In the genomic region with DNA sequence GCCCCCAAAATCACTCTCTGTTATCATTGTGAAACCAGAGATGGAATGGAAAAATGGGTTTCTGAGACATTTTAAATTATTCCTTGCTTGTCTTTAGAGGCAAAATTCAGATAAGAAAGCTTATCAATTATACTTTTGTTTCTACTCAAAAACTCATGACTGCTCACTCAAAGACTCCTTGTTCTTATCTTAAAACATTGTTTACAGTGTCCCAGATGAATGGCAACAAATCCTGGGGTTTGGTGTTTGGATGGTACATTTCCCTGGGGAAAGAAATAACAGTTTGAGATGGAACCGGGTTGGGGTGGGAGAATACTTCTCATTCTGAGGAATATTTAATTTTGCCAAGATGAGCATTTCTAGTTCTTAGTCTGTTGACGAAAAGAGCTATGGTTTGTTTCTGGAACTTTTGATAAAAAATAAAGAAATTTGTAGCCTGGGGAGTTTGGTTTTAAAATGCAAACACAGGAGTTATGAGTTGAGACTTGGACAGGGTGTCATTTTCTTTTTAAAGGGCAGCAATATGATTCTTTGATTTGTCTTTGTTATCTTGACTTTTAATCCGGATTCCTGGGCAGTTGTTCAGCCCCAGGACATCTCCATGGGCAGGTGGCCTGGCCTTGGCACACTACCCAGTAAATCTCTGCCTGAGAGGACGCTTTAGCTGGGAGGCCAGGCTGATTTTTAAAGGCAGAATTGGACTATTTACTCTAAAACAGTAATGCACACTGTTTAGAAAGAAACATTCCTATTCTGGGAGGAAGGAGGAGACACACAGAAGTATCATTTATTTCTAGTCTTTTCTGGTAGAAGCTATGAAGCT, we compare ENCODE assay signal across 11 cellular contexts. TPM values are rescaled to one million over a fixed set of nuclear protein-coding genes. Genes with fewer than 3 reads are reported as not detected.
DNase-seq lines count a peak whose midpoint lies in the region; ATAC-seq and TF ChIP-seq lines count a peak whose summit lies in the region.
"Had no signal": no experiment of that assay in that cellular context is flagged by ENCODE, and none has a peak within 500 bp of the region (broad histone marks: within the 10 kb centered on the region; RNA-seq: fewer than 3 reads in every experiment).

No MANE protein-coding gene starts in this region.

- H3T11ph ChIP-seq in H9 (ENCODE audit: low read length), result no peak overlapping the region

- H2AFZ ChIP-seq in H9 (ENCODE audit: low read length), result no peak overlapping the region

- no peak overlapping the region for H2BK15ac ChIP-seq in H9 (ENCODE audit: low read depth, low read length)

- no peak overlapping the region for H3K9ac ChIP-seq in H9 (ENCODE audit: extremely low read depth, insufficient read length, low read length)
- peak overlapping the region; percentile 82 for H3K9ac ChIP-seq in skeletal muscle satellite cell (ENCODE audit: low read depth, low read length)

- no peak overlapping the region for H3K14ac ChIP-seq in H9 (ENCODE audit: insufficient read depth, low read length)

- no peaks in the 10 kb centered on the region for H3K36me3 ChIP-seq in skeletal muscle satellite cell (ENCODE audit: insufficient read depth, low read length)

- H3K23me2 ChIP-seq in H9 (ENCODE audit: insufficient read length, low read depth, low read length, poor library complexity, severe bottlenecking), result no peaks in the 10 kb centered on the region

- no peak overlapping the region for H4K91ac ChIP-seq in H9 (ENCODE audit: insufficient read length, low read depth, low read length)

- peak overlapping the region in 1 of 2 experiments; percentile 24; a peak in 3 of 5 replicates for H3K4me3 Mint-ChIP-seq in H9
- H3K4me3 Mint-ChIP-seq in WTC11, result peak overlapping the region; percentile 26
- H3K4me3 Mint-ChIP-seq: IgD-negative memory B cell had no signal

- H3K4me1 ChIP-seq in H9 (ENCODE audit: insufficient read depth, low read length) (peaks cover 21% of the 10 kb centered on the region), skeletal muscle satellite cell (ENCODE audit: control insufficient read depth, insufficient read depth, low read length) (peaks cover 82% of the 10 kb centered on the region)

- DNase-seq in H9 (no peak), WTC11 (ENCODE audit: low spot score) (no peak), fibroblast of the conjunctiva (ENCODE audit: low read depth) (peak; percentile 31), COLO668 (lab: John Stamatoyannopoulos, UW; ENCODE audit: unreplicated experiment) (no peak), NOMO-1 treated with dmso at 0.1 percent for 144 hours (lab: John Stamatoyannopoulos, UW; ENCODE audit: unreplicated experiment) (no peak), GF-D8 (lab: John Stamatoyannopoulos, UW) (no peak)
- DNase-seq: activated CD4-positive, alpha-beta T cell treated with anti-CD3 and anti-CD28 coated beads for 1 hour; DMS53 had no signal

- no peaks in the 10 kb centered on the region for H3K27me3 Mint-ChIP-seq in H9 (ENCODE audit: low read depth)
- H3K27me3 Mint-ChIP-seq in WTC11 (ENCODE audit: low read depth), result peaks cover 2% of the 10 kb centered on the region; the same call in 1 of the 2 replicates
- H3K27me3 Mint-ChIP-seq: IgD-negative memory B cell had no signal

- H3K9me3 ChIP-seq in H9 (ENCODE audit: control insufficient read depth, low read depth, low read length), result no peaks in the 10 kb centered on the region
- no peaks in the 10 kb centered on the region for H3K9me3 ChIP-seq in skeletal muscle satellite cell (replicated peaks; ENCODE audit: low read length)

- no peaks in the 10 kb centered on the region for H3K79me2 ChIP-seq in H9 (ENCODE audit: insufficient read depth, low read length)

- no peak overlapping the region for H3K4me3 ChIP-seq in skeletal muscle satellite cell (ENCODE audit: low read length)

- H3K18ac ChIP-seq in H9 (ENCODE audit: insufficient read length, low read depth, low read length), result no peak overlapping the region

- ATAC-seq in WTC11 (no peak), GM18858 (IDR thresholded peaks at IDR 0.05; ENCODE audit: unreplicated experiment) (no peak)

- H3K27ac ChIP-seq in H9 (ENCODE audit: insufficient read length, low read depth, low read length), result no peak overlapping the region

- no peak overlapping the region for H2BK12ac ChIP-seq in H9 (ENCODE audit: insufficient read length, low read depth, low read length)

- H2BK120ac ChIP-seq in H9 (ENCODE audit: low read depth, low read length, poor library complexity, severe bottlenecking), result no peak overlapping the region

- peaks cover 66 to 76% of the 10 kb centered on the region in 2 experiments for H3K4me1 Mint-ChIP-seq in H9
- H3K4me1 Mint-ChIP-seq in WTC11, result peaks cover 67% of the 10 kb centered on the region

- CTCF ChIA-PET in WTC11 (lab: Charles Lee), result interaction anchor here (1.5 to 2.0 kb wide), 2 partner anchors 341 to 544 kb away, joined by 3 to 5 read pairs; no protein-coding TSS in a partner anchor

- POLR2A ChIA-PET in WTC11 (lab: Charles Lee), result no interaction called here

- no peaks in the 10 kb centered on the region for H3K27me3 ChIP-seq in H9 (ENCODE audit: insufficient read depth, low read length)
- H3K27me3 ChIP-seq in skeletal muscle satellite cell (ENCODE audit: control insufficient read depth, insufficient read depth, low read length), result no peaks in the 10 kb centered on the region

- no peaks in the 10 kb centered on the region for H3K9me3 Mint-ChIP-seq in H9
- H3K9me3 Mint-ChIP-seq in WTC11, result no peaks in the 10 kb centered on the region
- H3K9me3 Mint-ChIP-seq: IgD-negative memory B cell had no signal

- no peak overlapping the region for H2BK5ac ChIP-seq in H9 (ENCODE audit: insufficient read length, low read length)

- no peak overlapping the region for H3K4ac ChIP-seq in H9 (ENCODE audit: low read depth, low read length)

- H3K23ac ChIP-seq in H9 (ENCODE audit: insufficient read length, low read depth, low read length), result no peak overlapping the region

- no peak overlapping the region for H4K8ac ChIP-seq in H9 (replicated peaks; ENCODE audit: insufficient read length, low read depth, low read length)

- no peak overlapping the region for H4K5ac ChIP-seq in H9 (ENCODE audit: insufficient read length, low read depth, low read length)

- no peak overlapping the region for H2BK20ac ChIP-seq in H9 (ENCODE audit: low read depth, low read length, poor library complexity, severe bottlenecking)

- TF ChIP-seq CTCF in H9 (conservative IDR thresholded peaks at IDR 0.05) (no peak), WTC11 (IDR thresholded peaks at IDR 0.05) (no peak)

- H3K4me2 ChIP-seq in H9 (ENCODE audit: insufficient read depth, insufficient read length, low read length) (peak overlapping the region; percentile 29), skeletal muscle satellite cell (ENCODE audit: low read length) (peak overlapping the region; percentile 65)

- H3K56ac ChIP-seq in H9 (ENCODE audit: insufficient read length, low read depth, low read length), result no peak overlapping the region

- H3K27ac Mint-ChIP-seq in H9 (peak overlapping the region; percentile 21 to 76 (median 56); a peak in 6 of 7 replicates), WTC11 (0 out of 2 replicates have a peak overlapping the region, but pooled peaks have one; percentile 1)

- WGBS in H9 (ENCODE audit: extremely low coverage, insufficient read length, low lambda C conversion rate), result no CpG with 5 or more reads among the region's 4 CpGs

- no peak overlapping the region for H2AK5ac ChIP-seq in H9 (ENCODE audit: insufficient read length, low read length)

- H3K36me3 Mint-ChIP-seq in H9 (ENCODE audit: insufficient read depth in 1 of 3, low read depth in 3 of 3) (peaks cover 4 to 5% (median 4%) of the 10 kb centered on the region in 3 experiments; a peak in 4 of 7 replicates), WTC11 (peaks cover 4% of the 10 kb centered on the region; the same call in 1 of the 2 replicates)
- H3K36me3 Mint-ChIP-seq: IgD-negative memory B cell had no signal

- no peaks in the 10 kb centered on the region for H4K20me1 ChIP-seq in H9 (ENCODE audit: control insufficient read depth, insufficient read depth, insufficient read length)

- H3K79me1 ChIP-seq in H9 (ENCODE audit: insufficient read depth, low read depth, low read length, poor library complexity, severe bottlenecking), result no peaks in the 10 kb centered on the region

TF ChIP-seq in WTC11, 78 proteins besides CTCF, POLR2A, EP300 and RAD21 (continues in another document):
- TF ChIP-seq ESRRA (CRISPR knock-in tag; IDR thresholded peaks at IDR 0.05; ENCODE audit: borderline replicate concordance) (no peak), SOX15 (CRISPR knock-in tag; IDR thresholded peaks at IDR 0.05) (no peak), GTF2I (CRISPR knock-in tag; conservative IDR thresholded peaks at IDR 0.05) (no peak), GABPB1 (CRISPR knock-in tag; IDR thresholded peaks at IDR 0.05) (no peak), ZBTB21 (CRISPR knock-in tag; IDR thresholded peaks at IDR 0.05; ENCODE audit: borderline replicate concordance) (no peak), CBFB (CRISPR knock-in tag; IDR thresholded peaks at IDR 0.05; ENCODE audit: low read depth) (no peak)
- TF ChIP-seq, protein P1, sequence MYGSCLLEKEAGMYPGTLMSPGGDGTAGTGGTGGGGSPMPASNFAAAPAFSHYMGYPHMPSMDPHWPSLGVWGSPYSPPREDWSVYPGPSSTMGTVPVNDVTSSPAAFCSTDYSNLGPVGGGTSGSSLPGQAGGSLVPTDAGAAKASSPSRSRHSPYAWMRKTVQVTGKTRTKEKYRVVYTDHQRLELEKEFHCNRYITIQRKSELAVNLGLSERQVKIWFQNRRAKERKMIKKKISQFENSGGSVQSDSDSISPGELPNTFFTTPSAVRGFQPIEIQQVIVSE (CRISPR knock-in tag; IDR thresholded peaks at IDR 0.05; ENCODE audit: borderline replicate concordance), result no peak

RNA-seq across cellular contexts. Expression of a gene that starts 32.4 kb away (rescaled TPM):
- total RNA-seq in H9 (2021) (21.5 and 23.3 TPM in 2 replicates), WTC11 (2021) (18.5 to 23.7 TPM (median 21.0 TPM) in 3 replicates)
- 7.4 and 12.9 TPM in 2 replicates for total RNA-seq in skeletal muscle satellite cell (2012; rRNA removed)

RNA-seq across cellular contexts. Expression of a gene that starts 32.6 kb away (rescaled TPM):
- total RNA-seq in H9 (2021) (48.9 and 52.6 TPM in 2 replicates), WTC11 (2021) (40.0 to 44.9 TPM (median 42.4 TPM) in 3 replicates)
- 24.1 and 24.9 TPM in 2 replicates for total RNA-seq in skeletal muscle satellite cell (2012; rRNA removed)
